12 cellular contexts compared by ENCODE assay signal in the genomic region with DNA sequence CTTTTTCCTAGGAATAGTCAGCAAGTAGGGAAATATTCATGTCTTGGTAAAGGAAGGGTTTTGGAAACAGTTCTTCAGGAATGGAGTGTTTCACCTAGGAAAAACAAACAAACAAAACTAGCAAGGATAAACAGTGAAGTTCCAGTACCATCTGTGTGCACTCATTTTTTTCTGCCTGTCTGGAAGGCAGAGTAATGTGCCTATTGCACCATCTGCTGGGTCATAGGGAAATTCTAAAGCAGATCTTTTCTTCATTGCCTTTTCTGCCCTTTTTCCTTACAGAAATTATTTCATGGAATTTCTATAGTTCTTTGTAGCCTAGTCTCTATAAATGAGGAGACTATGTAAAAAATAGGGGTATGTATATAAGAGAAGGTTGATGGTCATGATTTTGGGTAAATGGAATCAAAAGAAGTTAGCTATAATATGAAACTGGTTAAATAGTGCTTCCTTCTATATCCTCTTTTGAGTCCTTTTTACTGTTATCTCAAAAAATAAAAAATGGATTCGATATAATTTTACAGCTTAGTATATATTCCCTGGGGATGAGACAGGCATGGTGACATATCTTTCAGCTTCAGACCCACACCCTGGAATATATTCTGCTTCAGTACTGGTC.
A peak's percentile ranks its signal among the peaks of the same experiment; 100 is the strongest.
DNase-seq lines count a peak whose midpoint lies in the region; ATAC-seq, FAIRE-seq and TF ChIP-seq lines count a peak whose summit lies in the region.
"Had no signal": no experiment of that assay in that cellular context is flagged by ENCODE, and none has a peak within 500 bp of the region (broad histone marks: within the 10 kb centered on the region; RNA-seq: fewer than 3 reads in every experiment).

No MANE protein-coding gene starts in this region.

- peak; percentile 25 for TF ChIP-seq CTCF in DND-41 (IDR thresholded peaks at IDR 0.05; ENCODE audit: borderline replicate concordance, extremely low read depth, low read length, poor library complexity, severe bottlenecking)
- TF ChIP-seq CTCF in NB4 (IDR thresholded peaks at IDR 0.05; ENCODE audit: low read depth, low read length) = no peak
- TF ChIP-seq CTCF in cardiac fibroblast (IDR thresholded peaks at IDR 0.05; ENCODE audit: low read depth, low read length) = peak; percentile 14

- H4K20me1 ChIP-seq in DND-41 (ENCODE audit: insufficient read depth, low read length) = no peaks in the 10 kb centered on the region

- ATAC-seq in DND-41 (ENCODE audit: insufficient read depth, low read depth) (no peak), HG03159 (IDR thresholded peaks at IDR 0.05; ENCODE audit: unreplicated experiment) (no peak)
- ATAC-seq: left colon; stimulated activated naive B cell treated with anti-CD40 and anti-IgM and Interleukin-4, amounts not matched to agents 10 μg/mL and 1 μg/mL and 100 μg/mL, for 72 hours had no signal

- H2AFZ ChIP-seq in DND-41 (ENCODE audit: low read depth, low read length) = no peak overlapping the region

- no peak for TF ChIP-seq POLR2A in NB4 (IDR thresholded peaks at IDR 0.05; ENCODE audit: extremely low read depth, insufficient read length)

- no peaks in the 10 kb centered on the region for H3K79me2 ChIP-seq in DND-41 (ENCODE audit: insufficient read depth, low read length)

- no peak overlapping the region for H3K4me3 ChIP-seq in DND-41 (ENCODE audit: low read depth in 1 of 2, low read length in 2 of 2)
- H3K4me3 ChIP-seq in NB4 (ENCODE audit: low read depth, low read length) = no peak overlapping the region
- no peak overlapping the region for H3K4me3 ChIP-seq in cardiac fibroblast (replicated peaks in 1 of 2; ENCODE audit: low read depth in 2 of 2, low read length in 2 of 2)

- H3K27ac ChIP-seq in DND-41 (ENCODE audit: low read length) = no peak overlapping the region

- H3K4me1 ChIP-seq in DND-41 (ENCODE audit: insufficient read depth, low read length) = no peaks in the 10 kb centered on the region

- no peak overlapping the region for H3K9ac ChIP-seq in DND-41 (ENCODE audit: low read depth, low read length)

- no peaks in the 10 kb centered on the region for H3K27me3 ChIP-seq in DND-41 (ENCODE audit: insufficient read depth, low read length, poor library complexity)

- H3K9me3 ChIP-seq in DND-41 (ENCODE audit: insufficient read depth, low read length, severe bottlenecking) = no peaks in the 10 kb centered on the region

- FAIRE-seq in RCC 7860 (lab: Jason Lieb, UNC) = no peak

- H3K36me3 ChIP-seq in DND-41 (ENCODE audit: insufficient read depth, low read length) = no peaks in the 10 kb centered on the region

- H3K4me2 ChIP-seq in DND-41 (ENCODE audit: insufficient read depth, low read length) = no peak overlapping the region

- no peak for DNase-seq in DND-41
- peak; percentile 4 for DNase-seq in NB4 (ENCODE audit: low read depth)
- peak; percentile 2 to 49 for DNase-seq in cardiac fibroblast (ENCODE audit: low read depth in 2 of 2)
- DNase-seq in midbrain (lab: John Stamatoyannopoulos, UW) = peak; percentile 11
- no peak for DNase-seq in RCC 7860 (ENCODE audit: low spot score)
- DNase-seq in T-helper 9 cell = no peak
- DNase-seq in NCI-H446 treated with DMSO at 0.1 percent for 48 hours (lab: John Stamatoyannopoulos, UW) = no peak
- DNase-seq: caudate nucleus; left colon; NCI-H2081 treated with DMSO at 0.1 percent for 48 hours; stimulated activated naive B cell treated with anti-CD40 and anti-IgM and Interleukin-4, amounts not matched to agents 10 μg/mL and 1 μg/mL and 100 μg/mL, for 72 hours had no signal

Comparison
In these comparisons a context has a peak if more than half of its experiments do, and no peak if none do; other contexts are left out.
1. DNase-seq: peak in NB4 (single experiment), cardiac fibroblast (2 of 2) and midbrain (single experiment); none in DND-41 (single experiment), RCC 7860 (single experiment), T-helper 9 cell (single experiment) and NCI-H446 treated with DMSO at 0.1 percent for 48 hours (single experiment).